ENCODE assay signal across 32 cellular contexts in genomic region chr16:57900796-57901479, GRCh38.
"Had no signal": no experiment of that assay in that cellular context is flagged by ENCODE, and none has a peak within 500 bp of the region (broad histone marks: within the 10 kb centered on the region; RNA-seq: fewer than 3 reads in every experiment).

No MANE protein-coding gene starts in this region.

- H3K27ac ChIP-seq: adrenal gland, body of pancreas, breast epithelium, Peyer's patch, VCaP had no signal

- H3K36me3 Mint-ChIP-seq: activated CD4-positive, alpha-beta memory T cell treated with anti-CD3 and anti-CD28 coated beads for 36 hours; activated naive CD4-positive, alpha-beta T cell treated with anti-CD3 and anti-CD28 coated beads, Interleukin-2, amount 50 U/mL, for 72 hours; T-cell had no signal

- H3K4me3 Mint-ChIP-seq: activated CD4-positive, alpha-beta memory T cell treated with anti-CD3 and anti-CD28 coated beads for 36 hours; activated naive CD4-positive, alpha-beta T cell treated with anti-CD3 and anti-CD28 coated beads for 36 hours; activated T-cell treated with anti-CD3 and anti-CD28 coated beads, Interleukin-2, amount 50 U/mL, for 4 hours; activated T-helper 1 cell treated with anti-CD3 and anti-CD28 coated beads, Interleukin-12 subunit alpha, Interleukin-12 subunit beta, Interleukin-2, Interleukin-4 antibody, amounts not matched to agents 30 ng/mL and 10 ng/mL and 1 ng/mL, durations not matched to agents 14 hours and 24 hours and 36 hours; T-cell had no signal

- ATAC-seq: activated naive CD4-positive, alpha-beta T cell treated with anti-CD3 and anti-CD28 coated beads, Interleukin-2, amount 50 U/mL, for 72 hours; activated T-cell treated with anti-CD3 and anti-CD28 coated beads, Interleukin-2, amount 50 U/mL, for 4 hours; body of pancreas; PC-3; Right ventricle myocardium inferior; T-cell had no signal

- H3K4me3 ChIP-seq: adrenal gland, body of pancreas, breast epithelium, Peyer's patch had no signal

- H3K27ac Mint-ChIP-seq: activated CD4-positive, alpha-beta memory T cell treated with anti-CD3 and anti-CD28 coated beads for 36 hours; activated naive CD4-positive, alpha-beta T cell treated with anti-CD3 and anti-CD28 coated beads for 36 hours; activated naive CD4-positive, alpha-beta T cell treated with anti-CD3 and anti-CD28 coated beads, Interleukin-2, amount 50 U/mL, for 72 hours; activated T-helper 1 cell treated with anti-CD3 and anti-CD28 coated beads, Interleukin-12 subunit alpha, Interleukin-12 subunit beta, Interleukin-2, Interleukin-4 antibody, amounts not matched to agents 30 ng/mL and 10 ng/mL and 1 ng/mL, durations not matched to agents 14 hours and 24 hours and 36 hours had no signal

- H3K4me1 ChIP-seq: adrenal gland, breast epithelium, Peyer's patch had no signal

- H3K27me3 ChIP-seq: adrenal gland, body of pancreas, Peyer's patch had no signal

- DNase-seq: activated CD4-positive, alpha-beta memory T cell treated with anti-CD3 and anti-CD28 coated beads for 36 hours; activated CD4-positive, alpha-beta T cell treated with anti-CD3 and anti-CD28 coated beads, Interleukin-2, amount 50 U/mL, for 1 hour; activated CD8-positive, alpha-beta memory T cell treated with anti-CD3 and anti-CD28 coated beads, Interleukin-2, amount 50 U/mL, for 4 hours; activated gamma-delta T cell treated with Interleukin-2 at 50 U/mL for 16 hours; activated naive CD4-positive, alpha-beta T cell treated with anti-CD3 and anti-CD28 coated beads for 36 hours; activated T-cell treated with anti-CD3 and anti-CD28 coated beads for 4 hours; activated T-cell treated with anti-CD3 and anti-CD28 coated beads, Interleukin-2, amount 50 U/mL, for 4 hours; adrenal gland; body of pancreas; NCI-H1092 treated with DMSO at 0.1 percent for 48 hours; NCI-H1417; NCI-H146; NCI-H187; NCI-H2029 treated with DMSO at 0.1 percent for 48 hours; NCI-H2107; NCI-H2171; NCI-H510A; NCI-H526; NCI-H774; NK-92 treated with Interleukin-12 subunit alpha and Interleukin-12 subunit beta, amount 100 ng/mL, for 24 hours; PC-3; Peyer's patch; RPMI8226; SIG-M5; T-cell; T-helper 2 cell; T-helper 9 cell had no signal

- H3K9me3 ChIP-seq: adrenal gland, body of pancreas, breast epithelium, Peyer's patch had no signal

- H3K9me3 Mint-ChIP-seq: activated CD4-positive, alpha-beta memory T cell treated with anti-CD3 and anti-CD28 coated beads for 36 hours; activated naive CD4-positive, alpha-beta T cell treated with anti-CD3 and anti-CD28 coated beads for 36 hours; activated naive CD4-positive, alpha-beta T cell treated with anti-CD3 and anti-CD28 coated beads, Interleukin-2, amount 50 U/mL, for 72 hours; activated T-cell treated with anti-CD3 and anti-CD28 coated beads, Interleukin-2, amount 50 U/mL, for 4 hours; activated T-helper 1 cell treated with anti-CD3 and anti-CD28 coated beads, Interleukin-12 subunit alpha, Interleukin-12 subunit beta, Interleukin-2, Interleukin-4 antibody, amounts not matched to agents 30 ng/mL and 10 ng/mL and 1 ng/mL, durations not matched to agents 14 hours and 24 hours and 36 hours; T-cell had no signal

- H3K36me3 ChIP-seq: adrenal gland, breast epithelium, Peyer's patch had no signal
